ENCODE assay signal across 1 cellular context in the genomic region with DNA sequence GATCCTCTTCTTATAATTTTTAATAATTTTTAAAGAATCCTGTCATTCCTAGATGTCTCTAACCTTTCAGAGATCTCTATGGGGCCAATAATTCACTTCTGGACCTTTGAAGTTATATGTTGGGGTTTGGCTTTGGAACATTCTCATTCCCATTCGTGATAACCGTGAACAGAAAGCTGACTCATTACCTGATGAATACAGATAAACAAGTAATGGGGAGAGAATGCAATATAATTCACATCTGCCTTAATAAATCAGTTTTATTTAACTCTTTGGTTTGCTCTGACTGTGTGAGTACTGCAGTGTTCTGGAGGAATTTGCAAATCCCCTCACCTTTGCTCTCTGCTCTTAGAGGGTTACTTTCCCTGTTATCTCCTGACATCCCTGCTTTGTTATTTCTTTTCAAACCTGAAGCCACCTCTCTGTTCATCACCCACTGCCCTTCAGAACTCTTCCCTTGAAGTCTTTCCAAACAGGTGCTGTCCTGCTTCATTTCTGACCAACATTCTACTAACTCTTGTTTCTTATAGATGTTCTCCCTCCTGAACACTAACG.
TF ChIP-seq lines count a peak whose summit lies in the region.

No MANE protein-coding gene starts in this region.

TF ChIP-seq in K562, 482 proteins besides CTCF, POLR2A, EP300 and RAD21 (continued from another document):
- TF ChIP-seq, protein P1, sequence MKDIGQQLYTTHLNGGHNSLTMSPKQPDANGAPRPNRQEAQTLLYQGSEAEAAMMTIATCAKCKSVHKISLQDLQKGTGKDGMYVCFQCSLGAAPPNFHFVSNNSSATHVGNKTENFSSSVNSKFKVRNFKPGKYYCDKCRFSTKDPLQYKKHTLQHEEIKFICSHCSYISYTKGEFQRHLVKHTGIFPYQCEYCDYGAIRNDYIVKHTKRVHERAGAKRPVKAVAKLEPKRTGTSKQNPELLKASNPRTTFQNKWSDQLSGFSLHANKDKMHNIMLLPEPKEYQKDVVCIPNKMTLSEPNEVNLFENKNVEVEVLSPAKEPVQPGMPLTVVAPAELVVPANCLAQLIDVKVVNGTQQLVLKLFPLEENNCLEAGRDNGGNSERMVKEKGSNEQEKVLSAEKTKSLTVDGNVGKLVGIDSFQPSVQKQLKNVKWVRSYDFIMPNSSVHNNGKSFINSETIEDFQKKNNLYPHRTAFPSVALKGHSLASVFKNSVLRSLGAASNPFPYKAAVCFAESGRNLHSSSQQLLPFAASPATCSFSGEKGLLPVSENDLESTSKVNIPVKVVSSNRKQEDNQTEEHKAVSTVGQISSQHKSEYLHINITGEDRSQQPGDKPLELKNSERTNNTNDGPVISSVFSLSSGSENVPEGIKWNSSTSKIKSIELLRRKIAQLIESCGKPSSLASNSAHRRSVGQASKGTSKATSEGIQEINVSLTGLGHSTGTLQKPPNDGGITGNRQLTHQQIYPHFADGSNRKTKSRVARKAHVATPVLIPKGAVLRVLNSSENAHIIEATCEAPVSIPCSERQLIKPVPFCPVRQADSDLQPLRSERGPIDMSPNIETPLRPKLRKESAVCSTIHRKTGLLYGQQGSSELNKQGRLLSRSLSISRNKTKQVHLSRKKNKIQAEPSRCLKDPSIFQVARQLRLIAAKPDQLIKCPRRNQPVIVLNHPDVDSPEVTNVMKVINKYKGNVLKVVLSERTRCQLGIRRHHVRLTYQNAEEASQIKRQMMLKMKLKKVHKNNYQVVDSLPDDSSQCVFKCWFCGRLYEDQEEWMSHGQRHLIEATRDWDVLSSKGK (CRISPR knock-in tag; IDR thresholded peaks at IDR 0.05): no peak
- peak; percentile 71 for TF ChIP-seq C11orf30 (IDR thresholded peaks at IDR 0.05; ENCODE audit: low read depth)
- TF ChIP-seq AFF4 (CRISPR knock-in tag; IDR thresholded peaks at IDR 0.05): no peak
- TF ChIP-seq CTBP1 (IDR thresholded peaks at IDR 0.05; ENCODE audit: borderline replicate concordance): no peak
- TF ChIP-seq, protein P2, sequence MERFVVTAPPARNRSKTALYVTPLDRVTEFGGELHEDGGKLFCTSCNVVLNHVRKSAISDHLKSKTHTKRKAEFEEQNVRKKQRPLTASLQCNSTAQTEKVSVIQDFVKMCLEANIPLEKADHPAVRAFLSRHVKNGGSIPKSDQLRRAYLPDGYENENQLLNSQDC (CRISPR knock-in tag; IDR thresholded peaks at IDR 0.05): no peak
- peak; percentile 24 for TF ChIP-seq MEIS2 (IDR thresholded peaks at IDR 0.05; ENCODE audit: partially characterized antibody)
- no peak for TF ChIP-seq EP400 (IDR thresholded peaks at IDR 0.05)
- TF ChIP-seq PTTG1 (tag; IDR thresholded peaks at IDR 0.05; ENCODE audit: low read depth): no peak
- TF ChIP-seq ARHGAP35 (IDR thresholded peaks at IDR 0.05; ENCODE audit: partially characterized antibody): no peak
- no peak for TF ChIP-seq FOXA3 (CRISPR knock-in tag; conservative IDR thresholded peaks at IDR 0.05 in 1 of 2, IDR thresholded peaks at IDR 0.05 in 1 of 2)
- TF ChIP-seq MEF2A (IDR thresholded peaks at IDR 0.05; ENCODE audit: control insufficient read depth, low read depth, low read length): no peak
- no peak for TF ChIP-seq CREM (IDR thresholded peaks at IDR 0.05; ENCODE audit: low read depth)
- TF ChIP-seq TCF3 (CRISPR knock-in tag; IDR thresholded peaks at IDR 0.05): peak; percentile 17; the same call in 1 of the 2 replicates
- TF ChIP-seq FOSL1 (tag; conservative IDR thresholded peaks at IDR 0.05): peak; percentile 84
- no peak for TF ChIP-seq HMBOX1 (IDR thresholded peaks at IDR 0.05)
- no peak for TF ChIP-seq DMBX1 (CRISPR knock-in tag; IDR thresholded peaks at IDR 0.05; ENCODE audit: borderline replicate concordance)
- TF ChIP-seq ZNF232 (CRISPR knock-in tag; IDR thresholded peaks at IDR 0.05): no peak
- TF ChIP-seq NR4A1 (CRISPR knock-in tag; IDR thresholded peaks at IDR 0.05): no peak
- TF ChIP-seq NR4A1 (tag; IDR thresholded peaks at IDR 0.05): no peak
- TF ChIP-seq ZNF316 (IDR thresholded peaks at IDR 0.05): peak; percentile 52; the same call in 1 of the 2 replicates
- no peak for TF ChIP-seq ZNF12 (CRISPR knock-in tag; IDR thresholded peaks at IDR 0.05)
- TF ChIP-seq PHTF2 (CRISPR knock-in tag; IDR thresholded peaks at IDR 0.05): no peak
- TF ChIP-seq SMAD4 (CRISPR knock-in tag; conservative IDR thresholded peaks at IDR 0.05): no peak
- peak; percentile 59; the same call in 1 of the 2 replicates for TF ChIP-seq JUND (IDR thresholded peaks at IDR 0.05; ENCODE audit: borderline replicate concordance, low read depth, low read length)
- no peak; the same call in 2 of the 3 replicates for TF ChIP-seq JUND (tag; IDR thresholded peaks at IDR 0.05; ENCODE audit: borderline replicate concordance, low read depth, low read length)
